ENCODE assay signal across 13 cellular contexts in the genomic region with DNA sequence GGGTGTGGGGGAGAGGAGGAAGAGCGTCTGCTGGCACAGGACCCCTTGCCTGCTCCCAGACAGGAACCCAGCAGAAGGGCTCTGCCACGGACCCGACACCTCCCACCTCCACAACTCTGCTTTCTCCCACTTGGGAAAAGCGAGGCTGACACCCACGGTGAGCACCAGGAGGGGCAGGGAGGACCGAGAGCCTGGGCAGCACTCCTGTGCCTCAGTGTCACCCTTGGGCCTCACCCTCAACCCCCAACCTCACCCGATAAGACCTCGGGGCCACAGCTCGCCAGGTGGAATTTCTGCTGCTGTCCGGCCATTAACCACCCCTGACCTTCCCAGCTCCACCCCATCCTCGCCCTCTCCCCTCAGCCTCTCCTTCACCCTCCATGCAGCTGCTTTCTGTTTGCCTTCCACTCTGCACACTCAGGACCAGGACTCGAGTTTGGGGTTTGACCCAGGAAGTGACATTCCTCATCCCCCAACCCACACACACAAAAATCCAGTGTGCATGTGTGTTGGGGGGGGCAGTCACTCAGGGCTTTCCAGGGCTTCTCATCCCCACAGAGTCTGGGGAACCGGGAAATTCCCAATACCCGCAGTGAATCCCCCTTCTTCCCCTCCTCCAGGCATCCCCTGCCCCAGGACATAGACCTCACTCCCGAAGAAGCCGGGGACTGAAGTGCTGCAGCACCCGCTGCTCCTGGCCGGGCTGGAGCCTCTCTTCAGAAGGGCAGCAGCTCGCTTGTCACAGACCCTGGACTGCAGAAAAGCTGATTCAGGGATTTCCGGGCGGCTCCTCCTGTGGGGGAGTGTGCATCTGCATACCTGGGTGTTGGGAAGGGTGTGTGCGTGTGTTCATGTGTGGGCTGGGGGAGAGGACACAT.
DNase-seq lines count a peak whose midpoint lies in the region; ATAC-seq and TF ChIP-seq lines count a peak whose summit lies in the region.
"Had no signal": no experiment of that assay in that cellular context is flagged by ENCODE, and none has a peak within 500 bp of the region (broad histone marks: within the 10 kb centered on the region; RNA-seq: fewer than 3 reads in every experiment).

No MANE protein-coding gene starts in this region.

- H3K36me3 Mint-ChIP-seq in activated T-cell treated with anti-CD3 and anti-CD28 coated beads, Interleukin-2, amount 50 U/mL, for 24 hours (ENCODE audit: low read depth), result no peaks in the 10 kb centered on the region
- no peaks in the 10 kb centered on the region for H3K36me3 Mint-ChIP-seq in T-cell
- H3K36me3 Mint-ChIP-seq in progenitor cell of endocrine pancreas (ENCODE audit: insufficient read depth), result no peaks in the 10 kb centered on the region
- H3K36me3 Mint-ChIP-seq: activated naive CD8-positive, alpha-beta T cell treated with anti-CD3 and anti-CD28 coated beads, Interleukin-2, amount 10 ng/mL, durations not matched to agents 7 days and 5 days had no signal

- no peaks in the 10 kb centered on the region for H3K36me3 ChIP-seq in iPS-15b (ENCODE audit: control insufficient read depth, insufficient read depth, low read length)
- H3K36me3 ChIP-seq: upper lobe of left lung had no signal

- peaks cover 22% of the 10 kb centered on the region for H3K4me1 ChIP-seq in iPS-15b (ENCODE audit: control insufficient read depth, insufficient read depth, low read length)

- peak overlapping the region; percentile 35 for H3K4me3 Mint-ChIP-seq in activated T-cell treated with anti-CD3 and anti-CD28 coated beads, Interleukin-2, amount 50 U/mL, for 24 hours
- H3K4me3 Mint-ChIP-seq in T-cell (peak overlapping the region; percentile 62 to 81 (median 70)), progenitor cell of endocrine pancreas (ENCODE audit: low read depth) (peak overlapping the region; percentile 60)
- H3K4me3 Mint-ChIP-seq: activated naive CD8-positive, alpha-beta T cell treated with anti-CD3 and anti-CD28 coated beads, Interleukin-2, amount 10 ng/mL, durations not matched to agents 7 days and 5 days had no signal

- peaks cover 53% of the 10 kb centered on the region for H3K27me3 ChIP-seq in iPS-15b (ENCODE audit: control insufficient read depth, insufficient read depth, low read length)

- H3K4me1 Mint-ChIP-seq in activated T-cell treated with anti-CD3 and anti-CD28 coated beads, Interleukin-2, amount 50 U/mL, for 24 hours (ENCODE audit: low read depth), result peaks cover 25% of the 10 kb centered on the region
- H3K4me1 Mint-ChIP-seq in T-cell, result peaks cover 23 to 35% (median 27%) of the 10 kb centered on the region in 3 donors
- H3K4me1 Mint-ChIP-seq in progenitor cell of endocrine pancreas (ENCODE audit: low read depth), result peaks cover 17% of the 10 kb centered on the region

- peaks cover 75% of the 10 kb centered on the region for H3K27me3 Mint-ChIP-seq in activated T-cell treated with anti-CD3 and anti-CD28 coated beads, Interleukin-2, amount 50 U/mL, for 24 hours
- H3K27me3 Mint-ChIP-seq in T-cell, result peaks cover 65 to 76% of the 10 kb centered on the region in 2 donors
- H3K27me3 Mint-ChIP-seq in progenitor cell of endocrine pancreas, result peaks cover 86% of the 10 kb centered on the region

- DNase-seq in activated T-cell treated with anti-CD3 and anti-CD28 coated beads, Interleukin-2, amount 50 U/mL, for 24 hours, result no peak
- DNase-seq in activated T-cell treated with anti-CD3 and anti-CD28 coated beads for 4 hours (no peak), T-cell (no peak), progenitor cell of endocrine pancreas (ENCODE audit: low spot score, unreplicated experiment) (no peak), activated gamma-delta T cell treated with Interleukin-2 at 50 U/mL for 16 hours (no peak), NCI-H82 treated with DMSO at 0.1 percent for 48 hours (lab: John Stamatoyannopoulos, UW; ENCODE audit: unreplicated experiment) (no peak), NOMO-1 treated with dmso at 0.1 percent for 144 hours (lab: John Stamatoyannopoulos, UW; ENCODE audit: unreplicated experiment) (no peak)
- DNase-seq: activated naive CD8-positive, alpha-beta T cell treated with anti-CD3 and anti-CD28 coated beads, Interleukin-2, amount 10 ng/mL, durations not matched to agents 7 days and 5 days; DMS153; Kasumi-1; NCI-H2029 treated with DMSO at 0.1 percent for 48 hours had no signal

- no peak overlapping the region for H3K27ac Mint-ChIP-seq in activated T-cell treated with anti-CD3 and anti-CD28 coated beads, Interleukin-2, amount 50 U/mL, for 24 hours
- H3K27ac Mint-ChIP-seq in T-cell, result no peak overlapping the region
- H3K27ac Mint-ChIP-seq in progenitor cell of endocrine pancreas, result peak overlapping the region; percentile 16
- H3K27ac Mint-ChIP-seq: activated naive CD8-positive, alpha-beta T cell treated with anti-CD3 and anti-CD28 coated beads, Interleukin-2, amount 10 ng/mL, durations not matched to agents 7 days and 5 days had no signal

- H3K4me3 ChIP-seq in iPS-15b (ENCODE audit: low read depth, low read length), result peak overlapping the region; percentile 91

- CTCF ChIA-PET in T-cell (lab: Charles Lee), result no interaction called here

- no peaks in the 10 kb centered on the region for H3K9me3 ChIP-seq in iPS-15b (ENCODE audit: control insufficient read depth, insufficient read depth, low read length)
- H3K9me3 ChIP-seq: upper lobe of left lung had no signal

- no peak for ATAC-seq in T-cell (replicated peaks in 1 of 4)

- H3K9me3 Mint-ChIP-seq in activated T-cell treated with anti-CD3 and anti-CD28 coated beads, Interleukin-2, amount 50 U/mL, for 24 hours, result no peaks in the 10 kb centered on the region
- H3K9me3 Mint-ChIP-seq in T-cell (no peaks in the 10 kb centered on the region), progenitor cell of endocrine pancreas (ENCODE audit: low read depth) (no peaks in the 10 kb centered on the region)
- H3K9me3 Mint-ChIP-seq: activated naive CD8-positive, alpha-beta T cell treated with anti-CD3 and anti-CD28 coated beads, Interleukin-2, amount 10 ng/mL, durations not matched to agents 7 days and 5 days had no signal

- POLR2A ChIA-PET in T-cell (lab: Charles Lee), result no interaction called here

- peak overlapping the region; percentile 5 for H3K9ac ChIP-seq in iPS-15b (ENCODE audit: low read depth, low read length)

- no peak for TF ChIP-seq CTCF in progenitor cell of endocrine pancreas (IDR thresholded peaks at IDR 0.05; ENCODE audit: unreplicated experiment)
